In the genomic region with DNA sequence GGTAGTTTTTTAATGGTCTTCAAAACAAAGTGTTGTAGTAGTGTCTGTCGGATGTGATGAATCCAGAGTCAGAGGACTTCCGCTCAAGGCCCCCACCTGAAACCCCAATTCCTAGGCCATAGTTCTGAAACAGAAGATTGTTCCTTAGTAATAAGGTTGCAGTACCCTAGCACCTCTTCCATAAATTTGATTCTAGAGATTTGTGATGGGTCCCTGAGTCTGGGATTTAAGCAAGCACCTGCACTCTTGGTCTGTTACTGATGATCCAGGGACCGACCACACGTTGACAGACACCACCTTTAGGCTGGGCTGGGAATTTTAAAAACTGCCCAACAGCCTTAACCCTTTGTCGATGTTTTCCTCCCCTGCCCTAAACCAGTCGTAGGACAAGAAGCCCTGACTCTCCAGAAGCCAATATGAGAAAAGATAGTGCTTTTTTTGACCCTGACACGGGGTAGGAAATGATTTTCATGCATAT, we compare ENCODE assay signal across 7 cellular contexts. TPM values are rescaled to one million over a fixed set of nuclear protein-coding genes. Genes with fewer than 3 reads are reported as not detected.
DNase-seq lines count a peak whose midpoint lies in the region; ATAC-seq and TF ChIP-seq lines count a peak whose summit lies in the region.

No MANE protein-coding gene starts in this region.

- H3K4me3 ChIP-seq in Jurkat, Clone E6-1 (ENCODE audit: low read length), result peak overlapping the region; percentile 91
- peak overlapping the region; percentile 86 to 96 (median 92) for H3K4me3 ChIP-seq in gastrocnemius medialis

- no peak for ATAC-seq in activated CD8-positive, alpha-beta T cell treated with anti-CD3 and anti-CD28 coated beads for 36 hours
- ATAC-seq in gastrocnemius medialis (no peak), HG03097 (IDR thresholded peaks at IDR 0.05; ENCODE audit: low FRiP score, unreplicated experiment) (no peak)

- no peak for TF ChIP-seq POLR2A in gastrocnemius medialis (IDR thresholded peaks at IDR 0.05)

- H3K27me3 Mint-ChIP-seq in activated CD8-positive, alpha-beta T cell treated with anti-CD3 and anti-CD28 coated beads for 36 hours, result no peaks in the 10 kb centered on the region

- H3K4me1 ChIP-seq in ES-I3 (ENCODE audit: insufficient read depth, low read length) (peaks cover 12% of the 10 kb centered on the region), gastrocnemius medialis (peaks cover 35 to 37% of the 10 kb centered on the region in 2 donors)

- CTCF ChIA-PET in activated CD8-positive, alpha-beta T cell treated with anti-CD3 and anti-CD28 coated beads for 36 hours (lab: Charles Lee), result interaction anchor here (0.7 to 2.2 kb wide), 3 partner anchors 14 to 103 kb away, joined by 3 to 11 read pairs (median 3); no protein-coding TSS in a partner anchor

- peaks cover 26% of the 10 kb centered on the region for H3K36me3 Mint-ChIP-seq in activated CD8-positive, alpha-beta T cell treated with anti-CD3 and anti-CD28 coated beads for 36 hours (ENCODE audit: low read depth)

- H3K27me3 ChIP-seq in gastrocnemius medialis, result no peaks in the 10 kb centered on the region

- H3K27ac Mint-ChIP-seq in activated CD8-positive, alpha-beta T cell treated with anti-CD3 and anti-CD28 coated beads for 36 hours, result peak overlapping the region; percentile 93

- H3K4me1 Mint-ChIP-seq in activated CD8-positive, alpha-beta T cell treated with anti-CD3 and anti-CD28 coated beads for 36 hours (ENCODE audit: low read depth), result peaks cover 48% of the 10 kb centered on the region

- POLR2A ChIA-PET in activated CD8-positive, alpha-beta T cell treated with anti-CD3 and anti-CD28 coated beads for 36 hours (lab: Charles Lee), result interaction anchor here (0.8 to 1.8 kb wide), 8 partner anchors 11 to 157 kb away, joined by 3 to 6 read pairs (median 4); partner anchors contain the start of genes BNIP5 and SRSF3

- H3K9me3 Mint-ChIP-seq in activated CD8-positive, alpha-beta T cell treated with anti-CD3 and anti-CD28 coated beads for 36 hours, result peaks cover 4% of the 10 kb centered on the region

- H3K9ac ChIP-seq in ES-I3 (ENCODE audit: low read depth, low read length), result peak overlapping the region; percentile 65; the same call in 1 of the 2 replicates

- in situ Hi-C loops in gastrocnemius medialis (cut with MboI; ENCODE audit: low sequenced_read_pairs in 4 of 4), result loop anchor here in 2 of 4 donors (25.0 kb wide), 2 partner anchors 143 to 243 kb away; partner anchors contain the start of genes CDKN1A (in 1 of the 2), RAB44 (in 1 of the 2) and SRSF3 (in 1 of the 2)

- H3K9me3 ChIP-seq in ES-I3 (ENCODE audit: control insufficient read depth, insufficient read depth, low read length), result no peaks in the 10 kb centered on the region
- H3K9me3 ChIP-seq in gastrocnemius medialis, result no peaks in the 10 kb centered on the region

- peak overlapping the region; percentile 97 to 99 (median 98) for H3K27ac ChIP-seq in gastrocnemius medialis

- peak overlapping the region; percentile 97 for H3K4me3 Mint-ChIP-seq in activated CD8-positive, alpha-beta T cell treated with anti-CD3 and anti-CD28 coated beads for 36 hours

- intact Hi-C loops in activated CD8-positive, alpha-beta T cell treated with anti-CD3 and anti-CD28 coated beads for 36 hours (cut with micrococcal nuclease), result loop anchor here (10.0 kb wide), 1 partner anchor 101 kb away; the partner anchor contains the start of gene STK38
- intact Hi-C loops in gastrocnemius medialis (cut with DNase I; ENCODE audit: low total_unique reads), result loop anchor here (1.0 to 10.0 kb wide), 6 partner anchors 21 to 543 kb away; partner anchors contain the start of genes CDKN1A, MTCH1 and STK38

- H3K36me3 ChIP-seq in ES-I3 (ENCODE audit: insufficient read depth, low read length) (no peaks in the 10 kb centered on the region), gastrocnemius medialis (peaks cover 0 to 9% of the 10 kb centered on the region in 2 donors)

- peak; percentile 18 for DNase-seq in Jurkat, Clone E6-1 (ENCODE audit: low read depth, low spot score)
- DNase-seq in activated CD8-positive, alpha-beta T cell treated with anti-CD3 and anti-CD28 coated beads for 36 hours, result peak; percentile 24
- DNase-seq in hepatic stellate cell (ENCODE audit: low spot score) (peak; percentile 22), gastrocnemius medialis (no peak), occipital lobe (lab: John Stamatoyannopoulos, UW) (no peak)

- no peak for TF ChIP-seq CTCF in activated CD8-positive, alpha-beta T cell treated with anti-CD3 and anti-CD28 coated beads for 36 hours (IDR thresholded peaks at IDR 0.05)
- peak in 2 of 5 experiments; percentile 14 to 18 for TF ChIP-seq CTCF in gastrocnemius medialis (IDR thresholded peaks at IDR 0.05 in 4 of 5, conservative IDR thresholded peaks at IDR 0.05 in 1 of 5)

RNA-seq across cellular contexts. Expression of gene KCTD20, which starts 1.2 kb away (rescaled TPM):
- polyA plus RNA-seq in Jurkat, Clone E6-1 (2012; ENCODE audit: insufficient read depth, insufficient read length), result 44.7 TPM
- 10 to 100 TPM; 42.7 to 45.1 TPM for total RNA-seq in activated CD8-positive, alpha-beta T cell treated with anti-CD3 and anti-CD28 coated beads for 36 hours
- total RNA-seq in gastrocnemius medialis (10 to 100 TPM; 28.7 to 39.7 (median 32.9) TPM), occipital lobe (79.9 TPM)

RNA-seq across cellular contexts. Expression of gene PXT1, which starts 1.3 kb away (rescaled TPM):
- polyA plus RNA-seq in Jurkat, Clone E6-1 (2012; ENCODE audit: insufficient read depth, insufficient read length), result not detected
- under 1 TPM; 0.22 to 0.36 TPM for total RNA-seq in activated CD8-positive, alpha-beta T cell treated with anti-CD3 and anti-CD28 coated beads for 36 hours
- not detected for total RNA-seq in gastrocnemius medialis
- not detected for total RNA-seq in occipital lobe

RNA-seq across cellular contexts. Expression of gene ETV7, which starts 56.5 kb away (rescaled TPM):
- not detected for polyA plus RNA-seq in Jurkat, Clone E6-1 (2012; ENCODE audit: insufficient read depth, insufficient read length)
- total RNA-seq in activated CD8-positive, alpha-beta T cell treated with anti-CD3 and anti-CD28 coated beads for 36 hours, result under 1 TPM; 0.51 to 0.86 TPM
- not detected for total RNA-seq in gastrocnemius medialis
- total RNA-seq in occipital lobe, result not detected

Comparison
In these comparisons a context has a peak if more than half of its experiments do, and no peak if none do; other contexts are left out.
1. DNase-seq: peak in Jurkat, Clone E6-1 (single experiment), activated CD8-positive, alpha-beta T cell treated with anti-CD3 and anti-CD28 coated beads for 36 hours (single experiment) and hepatic stellate cell (single experiment); none in gastrocnemius medialis (0 of 2) and occipital lobe (single experiment).